Comparison of ENCODE assay signal across 22 cellular contexts in the genomic region with DNA sequence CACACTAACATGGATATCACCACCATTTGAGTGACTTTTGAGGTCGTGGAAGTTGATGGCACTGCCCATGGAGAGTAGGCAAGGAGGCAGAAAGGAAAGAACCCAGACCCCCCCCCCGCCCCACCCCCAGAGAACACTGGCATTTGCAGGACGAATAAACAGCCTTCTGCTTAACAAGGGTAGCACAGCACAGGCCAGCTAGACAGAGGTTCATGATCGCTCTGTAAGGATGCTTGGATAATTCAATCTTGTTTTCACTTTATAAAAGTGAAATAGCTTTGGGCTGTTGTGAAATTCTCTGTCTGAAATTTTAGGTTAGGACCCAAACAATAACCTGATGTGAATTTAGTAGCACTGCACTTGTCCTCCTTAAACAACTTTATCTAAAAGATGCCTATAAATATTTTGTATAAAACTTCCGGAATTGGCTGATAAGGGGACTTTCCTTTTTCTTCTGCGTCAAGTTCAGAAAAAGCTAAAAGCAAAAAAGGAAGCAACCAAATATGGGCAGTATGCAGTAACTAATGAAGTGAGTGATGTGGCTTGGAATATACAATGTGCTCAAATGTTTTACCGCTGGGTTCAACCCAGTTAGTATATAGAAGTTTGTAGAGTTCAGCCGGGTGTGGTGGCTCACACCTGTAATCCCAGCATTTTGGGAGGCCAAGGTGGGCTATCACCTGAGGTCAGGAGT.
DNase-seq lines count a peak whose midpoint lies in the region; ATAC-seq and TF ChIP-seq lines count a peak whose summit lies in the region.
"Had no signal": no experiment of that assay in that cellular context is flagged by ENCODE, and none has a peak within 500 bp of the region (broad histone marks: within the 10 kb centered on the region; RNA-seq: fewer than 3 reads in every experiment).

No MANE protein-coding gene starts in this region.

- H3K27ac ChIP-seq in SK-N-SH (ENCODE audit: low read depth in 2 of 2, low read length in 1 of 2): no peak overlapping the region
- H3K27ac ChIP-seq: body of pancreas, lower lobe of right lung had no signal

- DNase-seq in activated naive CD4-positive, alpha-beta T cell (lab: John Stamatoyannopoulos, UW): no peak
- DNase-seq in NOMO-1 (lab: John Stamatoyannopoulos, UW; ENCODE audit: unreplicated experiment in 2 of 2): peak; percentile 37 to 59
- no peak for DNase-seq in stimulated activated naive B cell treated with anti-CD40 and anti-IgM and Interleukin-4, amounts not matched to agents 10 μg/mL and 1 μg/mL and 100 μg/mL, for 72 hours
- DNase-seq in activated gamma-delta T cell treated with Interleukin-2 at 50 U/mL for 16 hours: no peak
- no peak for DNase-seq in SK-N-SH
- no peak for DNase-seq in sciatic nerve (ENCODE audit: low spot score)
- DNase-seq: activated CD4-positive, alpha-beta T cell treated with anti-CD3 and anti-CD28 coated beads for 1 hour; body of pancreas; DMS53; endodermal cell; HCEC 1CT; lower lobe of right lung; NCI-H146; NCI-H510A treated with DMSO at 0.1 percent for 48 hours; NK-92 treated with Interleukin-12 subunit alpha and Interleukin-12 subunit beta, amount 100 ng/mL, for 24 hours; nucleus accumbens; RPMI8226; T1000 had no signal

- H3K4me1 Mint-ChIP-seq in activated naive CD4-positive, alpha-beta T cell treated with anti-CD3 and anti-CD28 coated beads, Interleukin-2, amount 50 U/mL, for 24 hours: peaks cover 71% of the 10 kb centered on the region
- H3K4me1 Mint-ChIP-seq in activated T-helper 17 cell treated with anti-CD3 and anti-CD28 coated beads, Interleukin-2, amount 50 U/mL, for 72 hours: peaks cover 4% of the 10 kb centered on the region
- H3K4me1 Mint-ChIP-seq in stimulated activated naive B cell treated with anti-CD40 and anti-IgM and Interleukin-4, amounts not matched to agents 10 μg/mL and 1 μg/mL and 100 μg/mL, for 72 hours: no peaks in the 10 kb centered on the region
- H3K4me1 Mint-ChIP-seq: stimulated activated memory B cell treated with anti-CD40 and anti-IgM and Interleukin-4, amounts not matched to agents 10 μg/mL and 1 μg/mL and 100 μg/mL, for 72 hours had no signal

- H3K4me3 ChIP-seq in SK-N-SH (ENCODE audit: low read depth in 2 of 2, low read length in 1 of 2): no peak overlapping the region
- H3K4me3 ChIP-seq: body of pancreas, lower lobe of right lung, smooth muscle cell had no signal

- H3K36me3 Mint-ChIP-seq in activated naive CD4-positive, alpha-beta T cell treated with anti-CD3 and anti-CD28 coated beads, Interleukin-2, amount 50 U/mL, for 24 hours: peaks cover 1% of the 10 kb centered on the region
- no peaks in the 10 kb centered on the region for H3K36me3 Mint-ChIP-seq in activated T-helper 17 cell treated with anti-CD3 and anti-CD28 coated beads, Interleukin-2, amount 50 U/mL, for 72 hours (ENCODE audit: low read depth)
- H3K36me3 Mint-ChIP-seq in stimulated activated naive B cell treated with anti-CD40 and anti-IgM and Interleukin-4, amounts not matched to agents 10 μg/mL and 1 μg/mL and 100 μg/mL, for 72 hours: no peaks in the 10 kb centered on the region
- H3K36me3 Mint-ChIP-seq: stimulated activated memory B cell treated with anti-CD40 and anti-IgM and Interleukin-4, amounts not matched to agents 10 μg/mL and 1 μg/mL and 100 μg/mL, for 72 hours had no signal

- no peaks in the 10 kb centered on the region for H4K20me1 ChIP-seq in SK-N-SH (ENCODE audit: insufficient read depth)

- no peaks in the 10 kb centered on the region for H3K27me3 ChIP-seq in SK-N-SH (ENCODE audit: insufficient read depth)
- H3K27me3 ChIP-seq: body of pancreas had no signal

- H3K9me3 Mint-ChIP-seq in activated naive CD4-positive, alpha-beta T cell treated with anti-CD3 and anti-CD28 coated beads, Interleukin-2, amount 50 U/mL, for 24 hours: no peaks in the 10 kb centered on the region
- no peaks in the 10 kb centered on the region for H3K9me3 Mint-ChIP-seq in activated T-helper 17 cell treated with anti-CD3 and anti-CD28 coated beads, Interleukin-2, amount 50 U/mL, for 72 hours
- H3K9me3 Mint-ChIP-seq in stimulated activated naive B cell treated with anti-CD40 and anti-IgM and Interleukin-4, amounts not matched to agents 10 μg/mL and 1 μg/mL and 100 μg/mL, for 72 hours: no peaks in the 10 kb centered on the region
- H3K9me3 Mint-ChIP-seq: stimulated activated memory B cell treated with anti-CD40 and anti-IgM and Interleukin-4, amounts not matched to agents 10 μg/mL and 1 μg/mL and 100 μg/mL, for 72 hours had no signal

- peaks cover 0 to 3% of the 10 kb centered on the region in 2 experiments; a peak in 1 of 4 replicates for H3K4me1 ChIP-seq in SK-N-SH (ENCODE audit: control insufficient read depth in 1 of 2, insufficient read depth in 2 of 2, low read depth in 1 of 2, low read length in 1 of 2)
- H3K4me1 ChIP-seq: body of pancreas, lower lobe of right lung had no signal

- no peaks in the 10 kb centered on the region for H3K36me3 ChIP-seq in SK-N-SH (replicated peaks in 1 of 2; ENCODE audit: control insufficient read depth in 1 of 2, insufficient read depth in 2 of 2, low read length in 1 of 2)
- H3K36me3 ChIP-seq: lower lobe of right lung had no signal

- ATAC-seq in activated T-helper 17 cell treated with anti-CD3 and anti-CD28 coated beads, Interleukin-2, amount 50 U/mL, for 72 hours (replicated peaks): peak; percentile 42
- no peak for ATAC-seq in stimulated activated naive B cell treated with anti-CD40 and anti-IgM and Interleukin-4, amounts not matched to agents 10 μg/mL and 1 μg/mL and 100 μg/mL, for 72 hours (replicated peaks)
- ATAC-seq in sciatic nerve: no peak
- ATAC-seq: body of pancreas; lower lobe of right lung; stimulated activated memory B cell treated with anti-CD40 and anti-IgM and Interleukin-4, amounts not matched to agents 10 μg/mL and 1 μg/mL and 100 μg/mL, for 72 hours had no signal

- 39% methylated on average over 8 of the region's 8 CpGs for WGBS in SK-N-SH (ENCODE audit: low lambda C conversion rate)

- no peak for TF ChIP-seq CTCF in SK-N-SH (IDR thresholded peaks at IDR 0.05)

- CTCF ChIA-PET in SK-N-SH (lab: Yijun Ruan, JAX): no interaction called here

- no peaks in the 10 kb centered on the region for H3K27me3 Mint-ChIP-seq in activated naive CD4-positive, alpha-beta T cell treated with anti-CD3 and anti-CD28 coated beads, Interleukin-2, amount 50 U/mL, for 24 hours
- no peaks in the 10 kb centered on the region for H3K27me3 Mint-ChIP-seq in activated T-helper 17 cell treated with anti-CD3 and anti-CD28 coated beads, Interleukin-2, amount 50 U/mL, for 72 hours
- H3K27me3 Mint-ChIP-seq in stimulated activated naive B cell treated with anti-CD40 and anti-IgM and Interleukin-4, amounts not matched to agents 10 μg/mL and 1 μg/mL and 100 μg/mL, for 72 hours: peaks cover 0 to 5% of the 10 kb centered on the region in 2 donors

- peak overlapping the region; percentile 36 for H3K4me3 Mint-ChIP-seq in activated naive CD4-positive, alpha-beta T cell treated with anti-CD3 and anti-CD28 coated beads, Interleukin-2, amount 50 U/mL, for 24 hours
- H3K4me3 Mint-ChIP-seq in activated T-helper 17 cell treated with anti-CD3 and anti-CD28 coated beads, Interleukin-2, amount 50 U/mL, for 72 hours: peak overlapping the region; percentile 57
- H3K4me3 Mint-ChIP-seq in stimulated activated naive B cell treated with anti-CD40 and anti-IgM and Interleukin-4, amounts not matched to agents 10 μg/mL and 1 μg/mL and 100 μg/mL, for 72 hours: no peak overlapping the region
- H3K4me3 Mint-ChIP-seq: endodermal cell; stimulated activated memory B cell treated with anti-CD40 and anti-IgM and Interleukin-4, amounts not matched to agents 10 μg/mL and 1 μg/mL and 100 μg/mL, for 72 hours had no signal

- intact Hi-C loops in sciatic nerve (cut with DNase I): no loop called here

- no peaks in the 10 kb centered on the region for H3K9me3 ChIP-seq in SK-N-SH
- H3K9me3 ChIP-seq: body of pancreas, lower lobe of right lung had no signal

- no peaks in the 10 kb centered on the region for H3K79me2 ChIP-seq in SK-N-SH (ENCODE audit: insufficient read depth)

- H3K4me2 ChIP-seq in SK-N-SH: no peak overlapping the region
- H3K4me2 ChIP-seq: smooth muscle cell had no signal

- no peak for TF ChIP-seq RAD21 in SK-N-SH (IDR thresholded peaks at IDR 0.05; ENCODE audit: low read length)

- H3K9ac ChIP-seq in SK-N-SH: no peak overlapping the region

- H2AFZ ChIP-seq in SK-N-SH (ENCODE audit: low read depth): no peak overlapping the region

- H3K27ac Mint-ChIP-seq in activated naive CD4-positive, alpha-beta T cell treated with anti-CD3 and anti-CD28 coated beads, Interleukin-2, amount 50 U/mL, for 24 hours: peak overlapping the region; percentile 63
- peak overlapping the region; percentile 19 for H3K27ac Mint-ChIP-seq in activated T-helper 17 cell treated with anti-CD3 and anti-CD28 coated beads, Interleukin-2, amount 50 U/mL, for 72 hours
- H3K27ac Mint-ChIP-seq in stimulated activated naive B cell treated with anti-CD40 and anti-IgM and Interleukin-4, amounts not matched to agents 10 μg/mL and 1 μg/mL and 100 μg/mL, for 72 hours: peak overlapping the region; percentile 5
- H3K27ac Mint-ChIP-seq: endodermal cell; stimulated activated memory B cell treated with anti-CD40 and anti-IgM and Interleukin-4, amounts not matched to agents 10 μg/mL and 1 μg/mL and 100 μg/mL, for 72 hours had no signal

- TF ChIP-seq EP300 in SK-N-SH (IDR thresholded peaks at IDR 0.05; ENCODE audit: borderline replicate concordance in 1 of 2, low read depth in 1 of 2, low read length in 1 of 2): no peak

- H3F3A ChIP-seq in SK-N-SH (replicated peaks; ENCODE audit: insufficient read depth): no peaks in the 10 kb centered on the region

- no peaks in the 10 kb centered on the region for H3K9me2 ChIP-seq in SK-N-SH

- POLR2A ChIA-PET in SK-N-SH (lab: Yijun Ruan, JAX): no interaction called here

TF ChIP-seq in SK-N-SH, 30 proteins besides CTCF, POLR2A, EP300 and RAD21 (continues in another document):
- TF ChIP-seq FOXM1 (IDR thresholded peaks at IDR 0.05; ENCODE audit: low read depth) (no peak), TAF1 (IDR thresholded peaks at IDR 0.05; ENCODE audit: borderline replicate concordance, low read depth, low read length) (no peak), GABPA (IDR thresholded peaks at IDR 0.05; ENCODE audit: low read depth) (no peak), RXRA (IDR thresholded peaks at IDR 0.05; ENCODE audit: borderline replicate concordance, low read depth) (no peak)
- TF ChIP-seq, protein P1, sequence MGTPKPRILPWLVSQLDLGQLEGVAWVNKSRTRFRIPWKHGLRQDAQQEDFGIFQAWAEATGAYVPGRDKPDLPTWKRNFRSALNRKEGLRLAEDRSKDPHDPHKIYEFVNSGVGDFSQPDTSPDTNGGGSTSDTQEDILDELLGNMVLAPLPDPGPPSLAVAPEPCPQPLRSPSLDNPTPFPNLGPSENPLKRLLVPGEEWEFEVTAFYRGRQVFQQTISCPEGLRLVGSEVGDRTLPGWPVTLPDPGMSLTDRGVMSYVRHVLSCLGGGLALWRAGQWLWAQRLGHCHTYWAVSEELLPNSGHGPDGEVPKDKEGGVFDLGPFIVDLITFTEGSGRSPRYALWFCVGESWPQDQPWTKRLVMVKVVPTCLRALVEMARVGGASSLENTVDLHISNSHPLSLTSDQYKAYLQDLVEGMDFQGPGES (IDR thresholded peaks at IDR 0.05; ENCODE audit: low read depth, low read length): no peak

Comparison
In these comparisons a context has a peak if more than half of its experiments do, and no peak if none do; other contexts are left out.
1. H3K27ac Mint-ChIP-seq: peak in every context shown above with its lines; median percentile 63 in activated naive CD4-positive, alpha-beta T cell treated with anti-CD3 and anti-CD28 coated beads, Interleukin-2, amount 50 U/mL, for 24 hours; 19 in activated T-helper 17 cell treated with anti-CD3 and anti-CD28 coated beads, Interleukin-2, amount 50 U/mL, for 72 hours; 5 in stimulated activated naive B cell treated with anti-CD40 and anti-IgM and Interleukin-4, amounts not matched to agents 10 μg/mL and 1 μg/mL and 100 μg/mL, for 72 hours.
2. H3K4me3 Mint-ChIP-seq: peak in activated naive CD4-positive, alpha-beta T cell treated with anti-CD3 and anti-CD28 coated beads, Interleukin-2, amount 50 U/mL, for 24 hours (single experiment) and activated T-helper 17 cell treated with anti-CD3 and anti-CD28 coated beads, Interleukin-2, amount 50 U/mL, for 72 hours (single experiment); none in stimulated activated naive B cell treated with anti-CD40 and anti-IgM and Interleukin-4, amounts not matched to agents 10 μg/mL and 1 μg/mL and 100 μg/mL, for 72 hours (0 of 2).
3. DNase-seq: peak in NOMO-1 (2 of 2); none in activated naive CD4-positive, alpha-beta T cell (0 of 4), stimulated activated naive B cell treated with anti-CD40 and anti-IgM and Interleukin-4, amounts not matched to agents 10 μg/mL and 1 μg/mL and 100 μg/mL, for 72 hours (single experiment), activated gamma-delta T cell treated with Interleukin-2 at 50 U/mL for 16 hours (single experiment), SK-N-SH (single experiment) and sciatic nerve (single experiment).